In genomic region chr12:109097435-109098141, GRCh38 we compare ENCODE assay signal across 8 cellular contexts. TPM values are rescaled to one million over a fixed set of nuclear protein-coding genes. Genes with fewer than 3 reads are reported as not detected.
DNase-seq lines count a peak whose midpoint lies in the region; ATAC-seq, FAIRE-seq and TF ChIP-seq lines count a peak whose summit lies in the region.

Gene UNG, plus strand, starts transcription at chr12:109097597. Its CDS starts 83 bp downstream, at chr12:109097680.

- intact Hi-C loops in ascending aorta (cut with DNase I) = loop anchor here (10.0 kb wide), 3 partner anchors 367 to 1413 kb away; partner anchors contain the start of gene PWP1
- intact Hi-C loops in right cardiac atrium (cut with DNase I) = loop anchor here in 1 of 4 donors (10.0 kb wide), 3 partner anchors 273 to 533 kb away; partner anchors contain the start of genes ISCU, SART3 and SELPLG
- intact Hi-C loops in uterus (cut with DNase I; ENCODE audit: low total_unique reads) = loop anchor here (10.0 kb wide), 1 partner anchor 533 kb away; the partner anchor contains the start of genes ISCU and SART3

- peak; percentile 94 for FAIRE-seq in GM18507 (lab: Jason Lieb, UNC)

- H3K27ac ChIP-seq in ascending aorta (peak within 1 kb of the TSS; percentile 88 to 92), right cardiac atrium (ENCODE audit: low read length) (peak within 1 kb of the TSS; percentile 74), uterus (peak within 1 kb of the TSS; percentile 77 to 91)

- H3K27me3 ChIP-seq in ascending aorta (no peaks in the 10 kb centered on the region), right cardiac atrium (ENCODE audit: control insufficient read depth, insufficient read depth) (no peaks in the 10 kb centered on the region), uterus (no peaks in the 10 kb centered on the region)

- DNase-seq in GM18507 (ENCODE audit: extremely low spot score, insufficient read length, low read depth) = peak; percentile 99
- DNase-seq in NCI-H2029 treated with DMSO at 0.1 percent for 48 hours (lab: John Stamatoyannopoulos, UW) = peak; percentile 88
- peak; percentile 93 for DNase-seq in T-helper 22 cell (ENCODE audit: low read depth)
- DNase-seq in ascending aorta (ENCODE audit: low spot score in 2 of 2) = peak; percentile 89 to 98
- DNase-seq in right cardiac atrium = peak; percentile 98 to 99 (median 99)
- peak; percentile 96 for DNase-seq in putamen (ENCODE audit: low spot score)
- peak; percentile 97 for DNase-seq in uterus

- H3K4me1 ChIP-seq in ascending aorta (peaks cover 7 to 30% of the 10 kb centered on the region in 2 donors), right cardiac atrium (ENCODE audit: control insufficient read depth, insufficient read depth, low read length) (peaks cover under 1% of the 10 kb centered on the region), uterus (peaks cover 5 to 14% of the 10 kb centered on the region in 2 donors)

- no peaks in the 10 kb centered on the region for H3K9me3 ChIP-seq in ascending aorta
- no peaks in the 10 kb centered on the region for H3K9me3 ChIP-seq in right cardiac atrium (ENCODE audit: control insufficient read depth, low read length)
- H3K9me3 ChIP-seq in uterus = no peaks in the 10 kb centered on the region

- TF ChIP-seq CTCF in ascending aorta (IDR thresholded peaks at IDR 0.05) = no peak
- TF ChIP-seq CTCF in uterus (IDR thresholded peaks at IDR 0.05) = no peak

- WGBS in right cardiac atrium = under 1% methylated on average over 68 of the region's 68 CpGs

- ATAC-seq in HG02981 (IDR thresholded peaks at IDR 0.05; ENCODE audit: unreplicated experiment) = peak; percentile 90
- peak; percentile 97 to 98 for ATAC-seq in right cardiac atrium

- H3K36me3 ChIP-seq in ascending aorta = peaks cover 10 to 13% of the 10 kb centered on the region in 2 donors
- no peaks in the 10 kb centered on the region for H3K36me3 ChIP-seq in uterus

- H3K4me3 ChIP-seq in ascending aorta (peak within 1 kb of the TSS; percentile 87 to 91), right cardiac atrium (ENCODE audit: low read length) (peak within 1 kb of the TSS; percentile 78), uterus (peak within 1 kb of the TSS; percentile 51 to 89)

- TF ChIP-seq POLR2A in uterus (IDR thresholded peaks at IDR 0.05) = no peak

RNA-seq across cellular contexts. Expression of gene UNG, which starts in this region (rescaled TPM):
- total RNA-seq in ascending aorta = 42.4 TPM
- 10 to 100 TPM; 10.3 to 16.6 (median 13.2) TPM for total RNA-seq in right cardiac atrium
- 10.3 TPM for polyA plus RNA-seq in right cardiac atrium
- total RNA-seq in uterus = 10 to 100 TPM; 21.6 to 32.7 (median 27.9) TPM

Comparison
In these comparisons a context has a peak if more than half of its experiments do, and no peak if none do; other contexts are left out.
1. Peak in every context shown above with its lines: DNase-seq, ATAC-seq, H3K4me3 ChIP-seq and H3K27ac ChIP-seq.